In the genomic region with DNA sequence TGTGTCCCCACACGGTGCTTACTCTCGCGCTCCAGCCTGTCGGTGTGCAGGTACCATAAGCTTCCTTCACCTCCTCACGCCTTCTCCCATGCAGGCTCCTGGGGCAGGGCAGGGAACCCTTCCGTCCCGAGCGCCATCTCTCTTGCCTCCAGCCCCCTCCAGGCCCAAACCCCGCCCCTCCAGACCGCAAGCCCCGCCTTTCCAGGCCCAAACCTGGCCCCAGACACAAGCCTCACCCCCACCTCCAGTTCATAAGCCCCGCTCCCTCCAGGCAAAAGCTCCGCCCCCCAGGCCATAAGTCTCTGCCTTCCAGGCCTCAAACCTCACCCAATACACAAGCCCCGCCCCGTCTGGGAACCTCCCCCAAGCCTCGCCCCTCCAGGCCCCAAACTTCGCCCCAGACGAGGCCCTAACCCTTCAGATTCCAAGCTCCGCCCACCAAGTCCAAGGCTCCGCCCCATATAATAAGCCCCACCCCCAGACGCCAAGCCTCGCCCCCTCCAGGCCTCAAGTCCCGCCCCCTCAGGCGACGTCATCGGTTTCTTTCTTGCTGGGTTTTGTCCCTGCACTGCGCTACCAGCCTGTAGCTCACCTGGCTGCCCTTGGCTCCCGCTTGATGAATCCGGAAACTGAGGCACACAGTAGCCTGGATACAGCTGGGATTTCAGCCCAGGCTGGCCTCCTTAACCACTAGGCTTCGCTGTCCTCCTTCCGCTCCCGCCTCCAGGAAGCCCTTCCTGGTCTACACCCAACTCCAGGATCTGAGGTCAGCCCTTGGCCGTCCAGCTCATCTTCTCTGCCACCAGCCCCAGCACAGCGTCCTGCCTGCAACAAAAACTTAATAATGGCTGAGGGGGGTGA, we compare ENCODE assay signal across 8 cellular contexts. TPM values are rescaled to one million over a fixed set of nuclear protein-coding genes. Genes with fewer than 3 reads are reported as not detected.
A peak's percentile ranks its signal among the peaks of the same experiment; 100 is the strongest.
DNase-seq lines count a peak whose midpoint lies in the region; ATAC-seq lines count a peak whose summit lies in the region.

No MANE protein-coding gene starts in this region.

- peaks cover 0 to 1% (median 0%) of the 10 kb centered on the region in 7 donors for H3K9me3 Mint-ChIP-seq in CD4-positive, CD25-positive, alpha-beta regulatory T cell

- peak overlapping the region in 2 of 4 donors; percentile 19 to 80 for H3K4me3 Mint-ChIP-seq in CD4-positive, CD25-positive, alpha-beta regulatory T cell

- H3K4me1 ChIP-seq in CD4-positive, CD25-positive, alpha-beta regulatory T cell (ENCODE audit: control insufficient read depth, insufficient read depth, low read length, poor library complexity, severe bottlenecking): peaks cover 38% of the 10 kb centered on the region
- peaks cover 31% of the 10 kb centered on the region for H3K4me1 ChIP-seq in Karpas-422 (ENCODE audit: low read length)
- H3K4me1 ChIP-seq in iPS-15b (ENCODE audit: control insufficient read depth, insufficient read depth, low read length): peaks cover 2% of the 10 kb centered on the region

- no peaks in the 10 kb centered on the region for H3K36me3 Mint-ChIP-seq in CD4-positive, CD25-positive, alpha-beta regulatory T cell

- H3K36me3 ChIP-seq in CD4-positive, CD25-positive, alpha-beta regulatory T cell (ENCODE audit: control insufficient read depth, insufficient read depth, low read length): peaks cover 16% of the 10 kb centered on the region
- H3K36me3 ChIP-seq in Karpas-422 (ENCODE audit: insufficient read depth, low read length) (peaks cover 10% of the 10 kb centered on the region; the same call in 1 of the 2 replicates), iPS-15b (ENCODE audit: control insufficient read depth, insufficient read depth, low read length) (peaks cover 16% of the 10 kb centered on the region)

- no peak overlapping the region for H3K27ac ChIP-seq in CD4-positive, CD25-positive, alpha-beta regulatory T cell (ENCODE audit: insufficient read depth, low read length, poor library complexity, severe bottlenecking)
- no peak overlapping the region for H3K27ac ChIP-seq in Karpas-422 (ENCODE audit: low read length)

- peak; percentile 48 to 71 (median 68) for DNase-seq in CD4-positive, CD25-positive, alpha-beta regulatory T cell
- DNase-seq in Karpas-422 (peak; percentile 98), activated T-cell treated with anti-CD3 and anti-CD28 coated beads for 4 hours (peak; percentile 40), NCI-H1694 (lab: John Stamatoyannopoulos, UW) (no peak), HK-2 (ENCODE audit: unreplicated experiment) (no peak), cerebellum (ENCODE audit: low spot score) (no peak)
- peak; percentile 35 for DNase-seq in stimulated activated CD8-positive, alpha-beta memory T cell treated with anti-CD3 and anti-CD28 coated beads, Interleukin-15, amount 100 ng/mL, for 1 hour (ENCODE audit: low read depth)

- H3K79me2 ChIP-seq in Karpas-422 (ENCODE audit: low read length): no peaks in the 10 kb centered on the region

- H3K9ac ChIP-seq in Karpas-422 (ENCODE audit: low read length) (no peak overlapping the region), iPS-15b (ENCODE audit: low read depth, low read length) (no peak overlapping the region)

- no peak overlapping the region for H2AFZ ChIP-seq in Karpas-422 (ENCODE audit: low read length)

- H3K4me3 ChIP-seq in CD4-positive, CD25-positive, alpha-beta regulatory T cell (ENCODE audit: low read depth, low read length): no peak overlapping the region
- H3K4me3 ChIP-seq in Karpas-422 (ENCODE audit: low read length) (0 out of 2 replicates have a peak overlapping the region, but pooled peaks have one; percentile 22), iPS-15b (ENCODE audit: low read depth, low read length) (peak overlapping the region; percentile 41)

- H3K27ac Mint-ChIP-seq in CD4-positive, CD25-positive, alpha-beta regulatory T cell: peak overlapping the region in 1 of 3 donors; percentile 73

- H3K27me3 Mint-ChIP-seq in CD4-positive, CD25-positive, alpha-beta regulatory T cell: no peaks in the 10 kb centered on the region

- H3K4me2 ChIP-seq in Karpas-422 (ENCODE audit: low read depth, low read length, poor library complexity, severe bottlenecking): no peak overlapping the region

- H3K9me2 ChIP-seq in Karpas-422 (replicated peaks; ENCODE audit: insufficient read depth, low read length): no peaks in the 10 kb centered on the region

- peaks cover 7% of the 10 kb centered on the region; the same call in 1 of the 2 replicates for H4K20me1 ChIP-seq in Karpas-422 (ENCODE audit: insufficient read depth, low read depth, low read length)

- H3K9me3 ChIP-seq in CD4-positive, CD25-positive, alpha-beta regulatory T cell (ENCODE audit: control insufficient read depth in 2 of 2, low read length in 2 of 2): no peaks in the 10 kb centered on the region
- H3K9me3 ChIP-seq in Karpas-422 (ENCODE audit: low read length) (no peaks in the 10 kb centered on the region), iPS-15b (ENCODE audit: control insufficient read depth, insufficient read depth, low read length) (no peaks in the 10 kb centered on the region)

- H3K27me3 ChIP-seq in CD4-positive, CD25-positive, alpha-beta regulatory T cell (ENCODE audit: control insufficient read depth, insufficient read depth, low read length): no peaks in the 10 kb centered on the region
- no peaks in the 10 kb centered on the region for H3K27me3 ChIP-seq in Karpas-422 (ENCODE audit: low read length)
- H3K27me3 ChIP-seq in iPS-15b (ENCODE audit: control insufficient read depth, insufficient read depth, low read length): no peaks in the 10 kb centered on the region

- ATAC-seq in CD4-positive, CD25-positive, alpha-beta regulatory T cell (ENCODE audit: low read depth in 2 of 2): peak; percentile 27 to 31

- peaks cover 0 to 42% (median 18%) of the 10 kb centered on the region in 4 donors for H3K4me1 Mint-ChIP-seq in CD4-positive, CD25-positive, alpha-beta regulatory T cell

RNA-seq across cellular contexts. Expression of a gene that starts 16.1 kb away (rescaled TPM):
- 340 TPM for total RNA-seq in CD4-positive, CD25-positive, alpha-beta regulatory T cell
- 10 to 100 TPM; 28.7 to 38.2 (median 32.0) TPM for polyA plus RNA-seq in CD4-positive, CD25-positive, alpha-beta regulatory T cell
- total RNA-seq in Karpas-422 (2014; rRNA removed; shearing (Covaris generic); ENCODE audit: low replicate concordance): 526 and 862 TPM in 2 replicates
- 19.7 TPM for total RNA-seq in cerebellum

RNA-seq across cellular contexts. Expression of a gene that starts 19.4 kb away (rescaled TPM):
- 58.6 TPM for total RNA-seq in CD4-positive, CD25-positive, alpha-beta regulatory T cell
- polyA plus RNA-seq in CD4-positive, CD25-positive, alpha-beta regulatory T cell: 1 to 10 TPM; 3.2 to 5.4 (median 4.7) TPM
- 66.8 and 112 TPM in 2 replicates for total RNA-seq in Karpas-422 (2014; rRNA removed; shearing (Covaris generic); ENCODE audit: low replicate concordance)
- 48.9 TPM for total RNA-seq in cerebellum

Comparison
In these comparisons a context has a peak if more than half of its experiments do, and no peak if none do; other contexts are left out.
1. DNase-seq: peak in CD4-positive, CD25-positive, alpha-beta regulatory T cell (3 of 3), Karpas-422 (single experiment), activated T-cell treated with anti-CD3 and anti-CD28 coated beads for 4 hours (single experiment) and stimulated activated CD8-positive, alpha-beta memory T cell treated with anti-CD3 and anti-CD28 coated beads, Interleukin-15, amount 100 ng/mL, for 1 hour (single experiment); none in NCI-H1694 (single experiment), HK-2 (single experiment) and cerebellum (single experiment).
2. RNA of a gene that starts 16.1 kb away (total RNA-seq): 526 to 862 TPM in Karpas-422 and 340 TPM in CD4-positive, CD25-positive, alpha-beta regulatory T cell (single experiment); 19.7 TPM in cerebellum (single experiment); every median in the first group is over 10 times any median in the second.